In the genomic region with DNA sequence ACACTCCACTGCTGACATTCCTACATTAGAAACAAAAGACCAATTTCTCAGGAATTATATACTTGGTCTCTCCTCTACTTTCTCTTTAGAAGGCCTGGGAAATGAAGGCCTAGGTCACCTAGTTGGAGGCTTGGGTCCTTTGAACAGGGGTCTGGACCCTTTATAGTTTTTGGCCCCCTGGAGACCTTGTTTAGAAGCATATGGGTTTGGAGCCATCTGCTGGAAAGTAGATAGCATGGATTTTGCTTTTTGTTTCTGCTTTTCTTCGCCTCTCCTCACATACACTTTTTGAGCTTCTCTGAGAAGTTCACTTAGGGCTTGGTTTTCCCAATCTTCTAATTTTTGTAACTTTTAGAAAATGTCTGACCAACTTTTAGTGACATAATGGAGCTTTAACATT, we compare ENCODE assay signal across 2 cellular contexts.
TF ChIP-seq lines count a peak whose summit lies in the region.

No MANE protein-coding gene starts in this region.

TF ChIP-seq in SK-N-SH, 30 proteins besides CTCF, POLR2A, EP300 and RAD21 (continued from another document):
- TF ChIP-seq REST (IDR thresholded peaks at IDR 0.05; ENCODE audit: low read depth, low read length) (no peak), TCF12 (IDR thresholded peaks at IDR 0.05) (no peak)
TF ChIP-seq in SK-N-SH: peak in this region for 1.

TF ChIP-seq in SK-N-SH treated with all-trans-retinoic acid at 6 μM for 48 hours, 23 proteins besides CTCF, POLR2A, EP300 and RAD21 (continued from another document):
- TF ChIP-seq POU6F1 (CRISPR knock-in tag; IDR thresholded peaks at IDR 0.05; ENCODE audit: borderline replicate concordance, low read depth) (no peak), ZC3H10 (CRISPR knock-in tag; IDR thresholded peaks at IDR 0.05) (no peak), TOX (CRISPR knock-in tag; IDR thresholded peaks at IDR 0.05; ENCODE audit: borderline replicate concordance) (no peak), ISL1 (CRISPR knock-in tag; IDR thresholded peaks at IDR 0.05) (no peak), TSHZ2 (CRISPR knock-in tag; IDR thresholded peaks at IDR 0.05) (no peak), ESRRG (CRISPR knock-in tag; IDR thresholded peaks at IDR 0.05) (no peak), ARNTL (CRISPR knock-in tag; IDR thresholded peaks at IDR 0.05; ENCODE audit: borderline replicate concordance, low read depth) (no peak), SNAI2 (CRISPR knock-in tag; IDR thresholded peaks at IDR 0.05) (no peak), OSR1 (CRISPR knock-in tag; IDR thresholded peaks at IDR 0.05) (no peak), ZNF70 (CRISPR knock-in tag; IDR thresholded peaks at IDR 0.05) (no peak), ZNF8 (CRISPR knock-in tag; IDR thresholded peaks at IDR 0.05) (no peak)
- TF ChIP-seq, protein P1, sequence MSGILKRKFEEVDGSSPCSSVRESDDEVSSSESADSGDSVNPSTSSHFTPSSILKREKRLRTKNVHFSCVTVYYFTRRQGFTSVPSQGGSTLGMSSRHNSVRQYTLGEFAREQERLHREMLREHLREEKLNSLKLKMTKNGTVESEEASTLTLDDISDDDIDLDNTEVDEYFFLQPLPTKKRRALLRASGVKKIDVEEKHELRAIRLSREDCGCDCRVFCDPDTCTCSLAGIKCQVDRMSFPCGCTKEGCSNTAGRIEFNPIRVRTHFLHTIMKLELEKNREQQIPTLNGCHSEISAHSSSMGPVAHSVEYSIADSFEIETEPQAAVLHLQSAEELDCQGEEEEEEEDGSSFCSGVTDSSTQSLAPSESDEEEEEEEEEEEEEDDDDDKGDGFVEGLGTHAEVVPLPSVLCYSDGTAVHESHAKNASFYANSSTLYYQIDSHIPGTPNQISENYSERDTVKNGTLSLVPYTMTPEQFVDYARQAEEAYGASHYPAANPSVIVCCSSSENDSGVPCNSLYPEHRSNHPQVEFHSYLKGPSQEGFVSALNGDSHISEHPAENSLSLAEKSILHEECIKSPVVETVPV (CRISPR knock-in tag; IDR thresholded peaks at IDR 0.05): no peak
